ENCODE assay signal across 16 cellular contexts in genomic region chr17:50220811-50221210, GRCh38. TPM values are rescaled to one million over a fixed set of nuclear protein-coding genes. Genes with fewer than 3 reads are reported as not detected.
DNase-seq lines count a peak whose midpoint lies in the region; ATAC-seq and TF ChIP-seq lines count a peak whose summit lies in the region.
"Had no signal": no experiment of that assay in that cellular context is flagged by ENCODE, and none has a peak within 500 bp of the region (broad histone marks: within the 10 kb centered on the region; RNA-seq: fewer than 3 reads in every experiment).

No MANE protein-coding gene starts in this region.

- H3K9ac ChIP-seq in endodermal cell (ENCODE audit: extremely low read depth, low read length, poor library complexity, severe bottlenecking): no peak overlapping the region
- H3K9ac ChIP-seq in skeletal muscle satellite cell (ENCODE audit: low read depth, low read length): no peak overlapping the region

- H3K9me3 ChIP-seq in AG04450 (ENCODE audit: control insufficient read depth, insufficient read depth, low read length) (peaks cover 8% of the 10 kb centered on the region), endodermal cell (ENCODE audit: control insufficient read depth, low read length) (peaks cover 7% of the 10 kb centered on the region), skeletal muscle satellite cell (replicated peaks; ENCODE audit: low read length) (no peaks in the 10 kb centered on the region)

- CTCF ChIA-PET in AG04450 (lab: Charles Lee): interaction anchor here (0.6 to 1.6 kb wide), 6 partner anchors 17 to 59 kb away, joined by 3 to 7 read pairs (median 6); no protein-coding TSS in a partner anchor

- ATAC-seq in HG03565 (IDR thresholded peaks at IDR 0.05; ENCODE audit: unreplicated experiment): no peak
- ATAC-seq: activated CD4-positive, CD25-positive, alpha-beta regulatory T cell treated with anti-CD3 and anti-CD28 coated beads, Interleukin-2, amount 50 U/mL, for 24 hours; left colon; T-helper 17 cell had no signal

- H3K27me3 ChIP-seq in AG04450 (ENCODE audit: control insufficient read depth, insufficient read depth, low read length) (no peaks in the 10 kb centered on the region), HL-60 (ENCODE audit: insufficient read depth, poor library complexity, severe bottlenecking) (no peaks in the 10 kb centered on the region), endodermal cell (ENCODE audit: control insufficient read depth, insufficient read depth, low read length, poor library complexity, severe bottlenecking) (no peaks in the 10 kb centered on the region), skeletal muscle satellite cell (ENCODE audit: control insufficient read depth, insufficient read depth, low read length) (no peaks in the 10 kb centered on the region)

- no peak overlapping the region for H3K27ac Mint-ChIP-seq in endodermal cell

- peaks cover 19% of the 10 kb centered on the region for H3K9me3 Mint-ChIP-seq in endodermal cell

- no peak for DNase-seq in AG04450 (ENCODE audit: low read depth, low spot score)
- no peak for DNase-seq in HL-60 (ENCODE audit: low read depth in 1 of 2, low spot score in 1 of 2)
- peak; percentile 64 for DNase-seq in endodermal cell
- DNase-seq in NK-92 treated with Interleukin-12 subunit alpha and Interleukin-12 subunit beta, amount 100 ng/mL, for 24 hours (lab: John Stamatoyannopoulos, UW): no peak
- no peak for DNase-seq in cortex of kidney (lab: John Stamatoyannopoulos, UW)
- DNase-seq in inferior parietal cortex (ENCODE audit: extremely low spot score): no peak
- DNase-seq: activated effector memory CD4-positive, alpha-beta T cell treated with anti-CD3 and anti-CD28 coated beads, Interleukin-2, amount 50 U/mL, for 16 hours; COR-L47; left colon; NCI-H1092 treated with DMSO at 0.1 percent for 48 hours; stimulated activated CD4-positive, alpha-beta T cell treated with anti-CD3 and anti-CD28 coated beads, Interleukin-1b, Interleukin-23, amount 100 ng/mL, for 48 hours; T-helper 17 cell had no signal

- H3K36me3 Mint-ChIP-seq in endodermal cell (ENCODE audit: low read depth): peaks cover 2% of the 10 kb centered on the region

- H3K4me3 ChIP-seq in AG04450 (ENCODE audit: low read depth, low read length) (no peak overlapping the region), HL-60 (replicated peaks; ENCODE audit: insufficient read depth, low read length) (no peak overlapping the region), endodermal cell (ENCODE audit: low read length) (no peak overlapping the region), skeletal muscle satellite cell (ENCODE audit: low read length) (no peak overlapping the region)

- 85 to 90% methylated on average over 8 to 15 of the region's 15 CpGs for WGBS in endodermal cell (ENCODE audit: insufficient coverage in 1 of 2, insufficient read length in 1 of 2), 2 experiments

- H3K27ac ChIP-seq in AG04450 (ENCODE audit: low read depth, low read length) (peak overlapping the region; percentile 97), HL-60 (replicated peaks) (peak overlapping the region; percentile 2), endodermal cell (ENCODE audit: low read depth, low read length) (no peak overlapping the region)

- TF ChIP-seq CTCF in AG04450 (IDR thresholded peaks at IDR 0.05; ENCODE audit: low read depth, low read length) (no peak), HL-60 (IDR thresholded peaks at IDR 0.05; ENCODE audit: insufficient read depth, low read length) (no peak), endodermal cell (conservative IDR thresholded peaks at IDR 0.05) (no peak)

- peak overlapping the region; percentile 75 for H3K4me2 ChIP-seq in skeletal muscle satellite cell (ENCODE audit: low read length)

- POLR2A ChIA-PET in AG04450 (lab: Yijun Ruan, JAX): interaction anchor here (5.5 to 14.7 kb wide), 4 partner anchors 9 to 47 kb away, joined by 63 to 726 read pairs (median 188); partner anchors contain the start of gene COL1A1

- H3K4me1 Mint-ChIP-seq in endodermal cell: peaks cover 20% of the 10 kb centered on the region

- H3K27me3 Mint-ChIP-seq in endodermal cell (ENCODE audit: insufficient read depth): peaks cover 6% of the 10 kb centered on the region

- peaks cover 6% of the 10 kb centered on the region for H3K4me1 ChIP-seq in endodermal cell (ENCODE audit: control insufficient read depth, insufficient read depth, low read length)
- peaks cover 63% of the 10 kb centered on the region for H3K4me1 ChIP-seq in skeletal muscle satellite cell (ENCODE audit: control insufficient read depth, insufficient read depth, low read length)

- no peaks in the 10 kb centered on the region for H3K36me3 ChIP-seq in endodermal cell (ENCODE audit: control insufficient read depth, insufficient read depth, low read length)
- H3K36me3 ChIP-seq in skeletal muscle satellite cell (ENCODE audit: insufficient read depth, low read length): no peaks in the 10 kb centered on the region

- no peak overlapping the region for H3K4me3 Mint-ChIP-seq in endodermal cell
- H3K4me3 Mint-ChIP-seq: naive thymus-derived CD8-positive, alpha-beta T cell; T-helper 17 cell had no signal

RNA-seq across cellular contexts. Expression of gene COL1A1, which starts 19.4 kb away (rescaled TPM):
- 1,356 and 3,120 TPM in 2 replicates for polyA plus RNA-seq in AG04450 (2011; rRNA removed)
- 2,155 and 4,267 TPM in 2 replicates for polyA minus RNA-seq in AG04450 (2011; rRNA and poly(A)+ RNA removed)
- total RNA-seq in endodermal cell: 10 to 100 TPM; 62.2 to 85.6 TPM
- 115 TPM for polyA plus RNA-seq in endodermal cell (2013, experiment 1 of 2)
- 126 TPM for polyA plus RNA-seq in endodermal cell (2013, experiment 2 of 2)
- total RNA-seq in skeletal muscle satellite cell (2012; rRNA removed): 1,202 and 1,869 TPM in 2 replicates
- polyA plus RNA-seq: naive thymus-derived CD8-positive, alpha-beta T cell had no signal

RNA-seq across cellular contexts. Expression of gene TMEM92, which starts 53.5 kb away (rescaled TPM):
- polyA plus RNA-seq in AG04450 (2011; rRNA removed): 0.47 and 0.96 TPM in 2 replicates
- polyA minus RNA-seq in AG04450 (2011; rRNA and poly(A)+ RNA removed): 0.48 and 0.55 TPM in 2 replicates
- 10 to 100 TPM; 34.3 to 35.8 TPM for total RNA-seq in endodermal cell
- 9.6 TPM for polyA plus RNA-seq in endodermal cell (2013, experiment 1 of 2)
- polyA plus RNA-seq in endodermal cell (2013, experiment 2 of 2): 8.7 TPM
- 0.25 TPM in 1 of 2 replicates, not detected in the other for total RNA-seq in skeletal muscle satellite cell (2012; rRNA removed)
- total RNA-seq: naive thymus-derived CD8-positive, alpha-beta T cell; T-helper 17 cell had no signal
- polyA plus RNA-seq: naive thymus-derived CD8-positive, alpha-beta T cell had no signal

RNA-seq across cellular contexts. Expression of gene SGCA, which starts 55.0 kb away (rescaled TPM):
- polyA plus RNA-seq in AG04450 (2011; rRNA removed): 0.16 and 0.21 TPM in 2 replicates
- not detected in 2 replicates for polyA minus RNA-seq in AG04450 (2011; rRNA and poly(A)+ RNA removed)
- 1 to 10 TPM in 1 of 2 donors, under 1 TPM in 1; 0.51 to 2.6 TPM for total RNA-seq in endodermal cell
- polyA plus RNA-seq in endodermal cell (2013, experiment 1 of 2): 0.75 TPM
- polyA plus RNA-seq in endodermal cell (2013, experiment 2 of 2): 0.46 TPM
- 2.5 and 15.7 TPM in 2 replicates for total RNA-seq in skeletal muscle satellite cell (2012; rRNA removed)
- total RNA-seq: naive thymus-derived CD8-positive, alpha-beta T cell; T-helper 17 cell had no signal
